In genomic region chr12:23376238-23376637, GRCh38 we compare ENCODE assay signal across 21 cellular contexts.
A peak's percentile ranks its signal among the peaks of the same experiment; 100 is the strongest.
DNase-seq lines count a peak whose midpoint lies in the region; ATAC-seq, FAIRE-seq and TF ChIP-seq lines count a peak whose summit lies in the region.
"Had no signal": no experiment of that assay in that cellular context is flagged by ENCODE, and none has a peak within 500 bp of the region (broad histone marks: within the 10 kb centered on the region; RNA-seq: fewer than 3 reads in every experiment).

No MANE protein-coding gene starts in this region.

- H3F3A ChIP-seq in Loucy (ENCODE audit: low read depth), result no peaks in the 10 kb centered on the region

- H3K9me2 ChIP-seq in Loucy (replicated peaks; ENCODE audit: low read depth, low read length), result no peaks in the 10 kb centered on the region

- no peak overlapping the region for H3K27ac ChIP-seq in left lung
- H3K27ac ChIP-seq in RWPE1, result no peak overlapping the region
- H3K27ac ChIP-seq: body of pancreas, skin epidermis, transverse colon had no signal

- DNase-seq in bronchial epithelial cell (ENCODE audit: low read depth), result no peak
- DNase-seq in left lung, result no peak
- no peak for DNase-seq in NCI-H2196 treated with DMSO at 0.1 percent for 48 hours (lab: John Stamatoyannopoulos, UW; ENCODE audit: unreplicated experiment)
- no peak for DNase-seq in RWPE1 (ENCODE audit: low spot score)
- no peak for DNase-seq in D721Med (ENCODE audit: insufficient read length, low spot score)
- DNase-seq: activated CD8-positive, alpha-beta memory T cell treated with anti-CD3 and anti-CD28 coated beads for 24 hours; activated naive CD8-positive, alpha-beta T cell treated with anti-CD3 and anti-CD28 coated beads for 36 hours; body of pancreas; cortex of kidney; kidney glomerular epithelial cell; MG63; midbrain; NCI-H1930; nephron progenitor cell; stimulated activated CD4-positive, alpha-beta T cell treated with anti-CD3 and anti-CD28 coated beads, Interleukin-2, amount 100 ng/mL, for 48 hours; stimulated activated naive CD8-positive, alpha-beta T cell treated with anti-CD3 and anti-CD28 coated beads, Interleukin-15, amount 100 ng/mL, for 72 hours; transverse colon had no signal

- FAIRE-seq in bronchial epithelial cell (lab: Jason Lieb, UNC), result no peak
- FAIRE-seq in D721Med (lab: Jason Lieb, UNC), result no peak
- FAIRE-seq: G401.6 had no signal

- H3K9ac ChIP-seq in Loucy (ENCODE audit: low read depth, low read length, poor library complexity, severe bottlenecking), result no peak overlapping the region

- H3K4me3 ChIP-seq in Loucy (ENCODE audit: low read length, poor library complexity, severe bottlenecking) (no peak overlapping the region), bronchial epithelial cell (ENCODE audit: low read depth, low read length) (no peak overlapping the region), left lung (no peak overlapping the region)
- H3K4me3 ChIP-seq: body of pancreas, MG63, skin epidermis, transverse colon had no signal

- peak; percentile 25 for ATAC-seq in left lung
- ATAC-seq: body of pancreas; stimulated activated naive CD8-positive, alpha-beta T cell treated with anti-CD3 and anti-CD28 coated beads, Interleukin-15, amount 100 ng/mL, for 72 hours had no signal

- H3K27me3 ChIP-seq in Loucy (ENCODE audit: insufficient read depth, low read length, poor library complexity, severe bottlenecking), result no peaks in the 10 kb centered on the region
- H3K27me3 ChIP-seq in bronchial epithelial cell (ENCODE audit: control insufficient read depth, insufficient read depth, low read length), result no peaks in the 10 kb centered on the region
- H3K27me3 ChIP-seq in left lung, result no peaks in the 10 kb centered on the region
- H3K27me3 ChIP-seq: body of pancreas, MG63, transverse colon had no signal

- H3K9me3 ChIP-seq in Loucy (ENCODE audit: insufficient read depth, low read depth, low read length), result no peaks in the 10 kb centered on the region; the same call in 1 of the 2 replicates
- peaks cover 0 to 53% of the 10 kb centered on the region in 2 donors for H3K9me3 ChIP-seq in left lung

- no peaks in the 10 kb centered on the region for H3K36me3 ChIP-seq in Loucy (ENCODE audit: insufficient read depth, low read length)
- no peaks in the 10 kb centered on the region for H3K36me3 ChIP-seq in bronchial epithelial cell (ENCODE audit: control insufficient read depth, insufficient read depth, low read length)
- H3K36me3 ChIP-seq in left lung, result no peaks in the 10 kb centered on the region
- H3K36me3 ChIP-seq: MG63, transverse colon had no signal

- H2AFZ ChIP-seq in Loucy (ENCODE audit: low read length), result no peak overlapping the region

- TF ChIP-seq CTCF in GM12872 (IDR thresholded peaks at IDR 0.05; ENCODE audit: insufficient read depth, low read depth, low read length) (0 out of 3 replicates have a peak, but pooled peaks have one; percentile 2), Loucy (conservative IDR thresholded peaks at IDR 0.05; ENCODE audit: low read length) (peak; percentile 34), bronchial epithelial cell (IDR thresholded peaks at IDR 0.05; ENCODE audit: insufficient read depth, low read length, severe bottlenecking) (peak; percentile 10), left lung (IDR thresholded peaks at IDR 0.05) (no peak), RWPE1 (conservative IDR thresholded peaks at IDR 0.05; ENCODE audit: low read depth) (no peak), D721Med (IDR thresholded peaks at IDR 0.05; ENCODE audit: insufficient read depth, missing control alignments) (no peak)

- H3K4me1 ChIP-seq in Loucy (ENCODE audit: insufficient read depth, low read length, poor library complexity, severe bottlenecking) (no peaks in the 10 kb centered on the region), left lung (no peaks in the 10 kb centered on the region)
- H3K4me1 ChIP-seq: body of pancreas, transverse colon had no signal

- CTCF ChIA-PET in RWPE1 (lab: Yijun Ruan, JAX), result no interaction called here

- no peak overlapping the region for H3K4me2 ChIP-seq in Loucy (ENCODE audit: low read depth, low read length, poor library complexity, severe bottlenecking)

- intact Hi-C loops in left lung (cut with DNase I), result no loop called here

- H3K79me2 ChIP-seq in Loucy (ENCODE audit: insufficient read depth, low read length), result no peaks in the 10 kb centered on the region

- POLR2A ChIA-PET in RWPE1 (lab: Yijun Ruan, JAX; ENCODE audit: low non-redundant PET), result no interaction called here

- no peaks in the 10 kb centered on the region for H4K20me1 ChIP-seq in Loucy (ENCODE audit: insufficient read depth, low read length, poor library complexity, severe bottlenecking)

Comparison
In these comparisons a context has a peak if more than half of its experiments do, and no peak if none do; other contexts are left out.
1. CTCF ChIP-seq: peak in GM12872 (single experiment), Loucy (single experiment) and bronchial epithelial cell (single experiment); none in left lung (0 of 2), RWPE1 (single experiment) and D721Med (single experiment).